In the genomic region with DNA sequence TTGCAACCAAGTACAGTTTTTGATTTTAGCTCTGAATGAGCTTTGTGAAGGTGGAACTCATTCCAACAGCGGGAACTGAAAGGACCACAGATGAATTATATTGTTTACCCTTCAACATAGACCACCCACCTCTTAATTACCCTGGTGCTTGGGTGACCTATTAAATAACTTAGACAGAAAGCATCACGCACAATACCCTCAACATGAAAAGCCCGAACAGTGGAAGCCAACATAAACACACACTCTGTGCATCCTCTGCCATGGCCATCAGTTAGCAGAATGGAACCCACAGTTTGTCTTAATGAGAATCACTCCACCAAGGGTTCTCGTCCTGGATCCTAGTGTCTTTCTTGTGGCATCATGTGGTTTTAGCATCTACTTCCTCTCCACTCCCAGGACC, we compare ENCODE assay signal across 33 cellular contexts.
DNase-seq lines count a peak whose midpoint lies in the region; ATAC-seq, FAIRE-seq and TF ChIP-seq lines count a peak whose summit lies in the region.
"Had no signal": no experiment of that assay in that cellular context is flagged by ENCODE, and none has a peak within 500 bp of the region (broad histone marks: within the 10 kb centered on the region; RNA-seq: fewer than 3 reads in every experiment).

No MANE protein-coding gene starts in this region.

- H2AK5ac ChIP-seq in H1 (ENCODE audit: low read depth, low read length): no peak overlapping the region; the same call in 1 of the 2 replicates

- H3K18ac ChIP-seq in H1 (ENCODE audit: extremely low read depth, low read length): no peak overlapping the region

- no peak overlapping the region for H3K4me3 ChIP-seq in HEK293 (ENCODE audit: low read depth, low read length)
- H3K4me3 ChIP-seq in SJSA1: no peak overlapping the region
- no peak overlapping the region for H3K4me3 ChIP-seq in H1 (ENCODE audit: extremely low read depth in 1 of 4, insufficient read depth in 2 of 4, low read depth in 3 of 4, low read length in 4 of 4)
- H3K4me3 ChIP-seq: A549; BLaER1; BLaER1 treated with 17β-estradiol and CSF1 and Interleukin-3, amounts not matched to agents 10 nM and 100 nM had no signal

- in situ Hi-C loops in GM13976 (cut with MboI; ENCODE audit: low sequenced_read_pairs, unreplicated experiment): no loop called here

- H3K27me3 ChIP-seq in SJSA1 (replicated peaks) (no peaks in the 10 kb centered on the region), H1 (replicated peaks in 1 of 4; ENCODE audit: control insufficient read depth in 3 of 4, extremely low read depth in 1 of 4, insufficient read depth in 3 of 4, low read length in 3 of 4) (no peaks in the 10 kb centered on the region; a peak in 1 of 7 replicates)
- H3K27me3 ChIP-seq: BLaER1; BLaER1 treated with 17β-estradiol and CSF1 and Interleukin-3, amounts not matched to agents 10 nM and 100 nM had no signal

- ATAC-seq in GM18870 (IDR thresholded peaks at IDR 0.05; ENCODE audit: unreplicated experiment): no peak
- ATAC-seq: A549; CD8-positive, alpha-beta T cell had no signal

- no peak overlapping the region for H2BK15ac ChIP-seq in H1 (ENCODE audit: low read length)

- no peak overlapping the region for H3K4me2 ChIP-seq in H1 (ENCODE audit: insufficient read depth in 1 of 2, low read depth in 2 of 2, low read length in 2 of 2)
- H3K4me2 ChIP-seq: A549; BLaER1; BLaER1 treated with 17β-estradiol and CSF1 and Interleukin-3, amounts not matched to agents 10 nM and 100 nM had no signal

- H2BK5ac ChIP-seq in H1 (ENCODE audit: low read depth, low read length): no peak overlapping the region

- no peak overlapping the region for H3K56ac ChIP-seq in H1 (replicated peaks; ENCODE audit: insufficient read length, low read depth, low read length)

- H3K27ac ChIP-seq in HEK293 (ENCODE audit: extremely low read depth, low read depth, low read length) (no peak overlapping the region), SJSA1 (peak overlapping the region; percentile 28), H1 (ENCODE audit: low read depth, low read length) (no peak overlapping the region)
- H3K27ac ChIP-seq: 22Rv1; A549; BLaER1; BLaER1 treated with 17β-estradiol and CSF1 and Interleukin-3, amounts not matched to agents 10 nM and 100 nM; C4-2B had no signal

- H4K91ac ChIP-seq in H1 (replicated peaks; ENCODE audit: insufficient read length, low read length): no peak overlapping the region

- no peaks in the 10 kb centered on the region for H3K79me1 ChIP-seq in H1 (ENCODE audit: low read depth, low read length)

- no peak overlapping the region for H3K14ac ChIP-seq in H1 (ENCODE audit: insufficient read length)

- H3K4me1 ChIP-seq in HEK293 (ENCODE audit: control insufficient read depth, insufficient read depth, low read length) (no peaks in the 10 kb centered on the region), SJSA1 (replicated peaks) (peaks cover 31% of the 10 kb centered on the region), H1 (replicated peaks in 1 of 4; ENCODE audit: control insufficient read depth in 3 of 4, insufficient read depth in 4 of 4, low read length in 3 of 4) (peaks cover 0 to 4% (median 0%) of the 10 kb centered on the region in 4 experiments; a peak in 2 of 7 replicates)
- H3K4me1 ChIP-seq: A549; BE2C; BLaER1; BLaER1 treated with 17β-estradiol and CSF1 and Interleukin-3, amounts not matched to agents 10 nM and 100 nM; Caco-2 had no signal

- DNase-seq in SJSA1 (ENCODE audit: low read depth in 1 of 2, low spot score in 2 of 2) (peak; percentile 71 to 89), H1 (ENCODE audit: low read depth in 1 of 2, low spot score in 2 of 2) (no peak), GM13976 (ENCODE audit: low spot score) (no peak)
- no peak for DNase-seq in stimulated activated CD4-positive, alpha-beta T cell treated with anti-CD3 and anti-CD28 coated beads, Interleukin-4, amount 100 ng/mL, for 4 hours
- DNase-seq: 8988T; ACHN; AML-193; BE2C; C1 segment of cervical spinal cord; Caco-2; Calu3; CD4-positive, alpha-beta memory T cell; CD4-positive, alpha-beta T cell; CD4-positive, CD25-positive, alpha-beta regulatory T cell; CD8-positive, alpha-beta memory T cell; CD8-positive, alpha-beta T cell; COR-L47; DMS 273 treated with DMSO at 0.1 percent for 48 hours; DMS153; DMS53; DMS79; DMS79 treated with DMSO at 0.1 percent for 48 hours; DND-41; EL had no signal

- TF ChIP-seq CTCF in HEK293 (tag by site-specific recombination; IDR thresholded peaks at IDR 0.05) (no peak), H1 (IDR thresholded peaks at IDR 0.05; ENCODE audit: control extremely low read depth in 1 of 3, insufficient read depth in 1 of 3, low read depth in 1 of 3, low read length in 3 of 3) (no peak), GM13976 (IDR thresholded peaks at IDR 0.05; ENCODE audit: borderline replicate concordance, control extremely low read depth, extremely low read depth, insufficient read depth, missing control alignments) (no peak)

- TF ChIP-seq RAD21 in H1 (IDR thresholded peaks at IDR 0.05 in 1 of 2, conservative IDR thresholded peaks at IDR 0.05 in 1 of 2; ENCODE audit: low read depth in 2 of 2, low read length in 2 of 2): no peak

- H4K5ac ChIP-seq in H1 (ENCODE audit: insufficient read length, low read depth, low read length): no peak overlapping the region

- H3K23me2 ChIP-seq in H1 (ENCODE audit: low read depth, low read length): no peaks in the 10 kb centered on the region

- TF ChIP-seq POLR2A in H1 (IDR thresholded peaks at IDR 0.05; ENCODE audit: control extremely low read depth in 1 of 2, low read depth in 2 of 2, low read length in 2 of 2): no peak

- no peak overlapping the region for H3K4ac ChIP-seq in H1 (replicated peaks; ENCODE audit: insufficient read length, low read depth, low read length)

- no peaks in the 10 kb centered on the region for H3K79me2 ChIP-seq in H1 (ENCODE audit: control insufficient read depth in 1 of 2, insufficient read depth in 2 of 2, low read length in 2 of 2)

- H3K9ac ChIP-seq in H1 (replicated peaks in 1 of 4; ENCODE audit: extremely low read depth in 1 of 4, low read depth in 3 of 4, low read length in 3 of 4): no peak overlapping the region
- H3K9ac ChIP-seq: BLaER1; BLaER1 treated with 17β-estradiol and CSF1 and Interleukin-3, amounts not matched to agents 10 nM and 100 nM had no signal

- no peak for TF ChIP-seq EP300 in H1 (IDR thresholded peaks at IDR 0.05; ENCODE audit: borderline replicate concordance in 1 of 2, low read depth in 2 of 2, low read length in 2 of 2)

- H3K9me3 ChIP-seq in HEK293 (ENCODE audit: control insufficient read depth, insufficient read depth, low read depth, low read length) (no peaks in the 10 kb centered on the region; the same call in 1 of the 2 replicates), SJSA1 (replicated peaks) (peaks cover 11% of the 10 kb centered on the region), H1 (ENCODE audit: insufficient read depth in 2 of 2, low read depth in 1 of 2, low read length in 1 of 2) (peaks cover 5 to 12% of the 10 kb centered on the region in 2 experiments; a peak in 3 of 4 replicates)
- H3K9me3 ChIP-seq: BE2C had no signal

- H2AFZ ChIP-seq in H1 (ENCODE audit: low read length): no peak overlapping the region

- H4K8ac ChIP-seq in H1 (ENCODE audit: extremely low read depth, insufficient read depth, low read length): no peak overlapping the region

- POLR2A ChIA-PET in HEK293 (lab: Yijun Ruan, JAX) (interaction anchor here (0.6 kb wide), 1 partner anchor 28 kb away, joined by 3 read pairs; no protein-coding TSS in a partner anchor), H1 (lab: Charles Lee; ENCODE audit: partially characterized antibody) (no interaction called here)

- CTCF ChIA-PET in HEK293 (lab: Yijun Ruan, JAX) (interaction anchor here (0.5 to 2.1 kb wide), 4 partner anchors 13 to 75 kb away, joined by 3 to 10 read pairs (median 4); no protein-coding TSS in a partner anchor), H1 (lab: Charles Lee; ENCODE audit: partially characterized antibody) (interaction anchor here (1.2 to 3.5 kb wide), 4 partner anchors 12 to 114 kb away, joined by 3 to 19 read pairs (median 6); no protein-coding TSS in a partner anchor)

- H2BK20ac ChIP-seq in H1 (ENCODE audit: low read length): peak overlapping the region; percentile 9; the same call in 1 of the 2 replicates

- H2BK12ac ChIP-seq in H1 (ENCODE audit: low read depth, low read length): no peak overlapping the region

- no peaks in the 10 kb centered on the region for H3K36me3 ChIP-seq in HEK293 (ENCODE audit: control insufficient read depth in 2 of 2, insufficient read depth in 1 of 2, low read length in 2 of 2)
- no peaks in the 10 kb centered on the region for H3K36me3 ChIP-seq in SJSA1
- H3K36me3 ChIP-seq in H1 (ENCODE audit: control insufficient read depth in 2 of 4, insufficient read depth in 4 of 4, low read length in 3 of 4): peaks cover 0 to 2% (median 0%) of the 10 kb centered on the region in 4 experiments; a peak in 1 of 8 replicates
- H3K36me3 ChIP-seq: BE2C; BLaER1; BLaER1 treated with 17β-estradiol and CSF1 and Interleukin-3, amounts not matched to agents 10 nM and 100 nM had no signal

- no peak for FAIRE-seq in H1 (lab: Jason Lieb, UNC)
- FAIRE-seq: A204.1, A549, D721Med had no signal

- H3K23ac ChIP-seq in H1 (ENCODE audit: insufficient read length): no peak overlapping the region

- no peaks in the 10 kb centered on the region for H4K20me1 ChIP-seq in H1 (replicated peaks in 1 of 2; ENCODE audit: control insufficient read depth in 1 of 2, insufficient read depth in 2 of 2, low read length in 2 of 2)
- H4K20me1 ChIP-seq: BLaER1; BLaER1 treated with 17β-estradiol and CSF1 and Interleukin-3, amounts not matched to agents 10 nM and 100 nM had no signal

- H2BK120ac ChIP-seq in H1 (replicated peaks; ENCODE audit: low read depth, low read length): no peak overlapping the region

- 94% methylated on average over 4 of the region's 4 CpGs; no CpG with 5 or more reads in 1 of the 2 experiments for WGBS in H1 (ENCODE audit: extremely low coverage in 1 of 2, insufficient coverage in 1 of 2, insufficient read length in 1 of 2, insufficient replicate concordance in 2 of 2, low coverage in 1 of 2, low lambda C conversion rate in 2 of 2, missing lambda C conversion rate in 1 of 2), 2 experiments

TF ChIP-seq in HEK293, 187 proteins besides CTCF, POLR2A, EP300 and RAD21:
- TF ChIP-seq ZNF837 (tag by site-specific recombination; IDR thresholded peaks at IDR 0.05): no peak
- 0 out of 2 replicates have a peak, but pooled peaks have one; percentile 12 for TF ChIP-seq ZIC2 (tag by site-specific recombination; IDR thresholded peaks at IDR 0.05)

TF ChIP-seq in H1, 55 proteins besides CTCF, POLR2A, EP300 and RAD21 (continues in another document):
- TF ChIP-seq NANOG (IDR thresholded peaks at IDR 0.05; ENCODE audit: insufficient read depth, low read depth, low read length, poor library complexity, severe bottlenecking) (no peak), CEBPB (IDR thresholded peaks at IDR 0.05; ENCODE audit: low read depth, low read length) (no peak), PHF8 (conservative IDR thresholded peaks at IDR 0.05; ENCODE audit: low read depth, low read length) (no peak), BACH1 (IDR thresholded peaks at IDR 0.05; ENCODE audit: low read length) (no peak), SP1 (IDR thresholded peaks at IDR 0.05; ENCODE audit: low read depth, low read length) (no peak), TEAD4 (IDR thresholded peaks at IDR 0.05; ENCODE audit: low read depth, low read length) (no peak), YY1 (IDR thresholded peaks at IDR 0.05; ENCODE audit: low read depth, low read length) (no peak), CHD1 (IDR thresholded peaks at IDR 0.05; ENCODE audit: low read depth, low read length) (no peak)

Comparison
In these comparisons a context has a peak if more than half of its experiments do, and no peak if none do; other contexts are left out.
1. DNase-seq: peak in SJSA1 (2 of 2); none in H1 (0 of 2), GM13976 (single experiment) and stimulated activated CD4-positive, alpha-beta T cell treated with anti-CD3 and anti-CD28 coated beads, Interleukin-4, amount 100 ng/mL, for 4 hours (0 of 2).